ENCODE assay signal across 1 cellular context in the genomic region with DNA sequence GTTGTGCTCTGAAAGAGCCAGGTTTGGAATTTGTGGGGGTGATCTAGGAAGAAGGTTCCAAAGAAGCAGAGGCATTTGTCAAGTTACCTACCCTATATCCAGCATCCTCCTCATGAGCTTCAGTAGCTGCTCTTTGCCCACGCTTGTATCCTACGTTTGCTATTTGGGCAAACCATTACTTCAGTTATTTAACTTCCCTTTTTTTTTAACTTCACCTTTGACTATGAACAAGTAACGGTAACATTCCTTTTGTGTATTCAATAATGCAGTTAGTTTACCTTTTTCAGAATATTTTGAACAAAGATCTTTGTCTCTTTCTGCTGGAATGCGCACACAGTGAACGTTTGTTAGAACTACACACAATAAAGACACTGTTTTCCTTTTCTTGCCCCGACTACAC.
TF ChIP-seq lines count a peak whose summit lies in the region.

No MANE protein-coding gene starts in this region.

TF ChIP-seq in HCT116, 20 proteins besides CTCF, POLR2A, EP300 and RAD21 (continued from another document):
- TF ChIP-seq CBX3 (IDR thresholded peaks at IDR 0.05; ENCODE audit: low read depth): no peak
- no peak for TF ChIP-seq YY1 (IDR thresholded peaks at IDR 0.05; ENCODE audit: extremely low read depth, insufficient replicate concordance, low read depth, low read length)
- TF ChIP-seq SIN3A (IDR thresholded peaks at IDR 0.05; ENCODE audit: low read depth): no peak
- TF ChIP-seq, protein P1, sequence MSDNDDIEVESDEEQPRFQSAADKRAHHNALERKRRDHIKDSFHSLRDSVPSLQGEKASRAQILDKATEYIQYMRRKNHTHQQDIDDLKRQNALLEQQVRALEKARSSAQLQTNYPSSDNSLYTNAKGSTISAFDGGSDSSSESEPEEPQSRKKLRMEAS (IDR thresholded peaks at IDR 0.05): no peak
- TF ChIP-seq, protein P2, sequence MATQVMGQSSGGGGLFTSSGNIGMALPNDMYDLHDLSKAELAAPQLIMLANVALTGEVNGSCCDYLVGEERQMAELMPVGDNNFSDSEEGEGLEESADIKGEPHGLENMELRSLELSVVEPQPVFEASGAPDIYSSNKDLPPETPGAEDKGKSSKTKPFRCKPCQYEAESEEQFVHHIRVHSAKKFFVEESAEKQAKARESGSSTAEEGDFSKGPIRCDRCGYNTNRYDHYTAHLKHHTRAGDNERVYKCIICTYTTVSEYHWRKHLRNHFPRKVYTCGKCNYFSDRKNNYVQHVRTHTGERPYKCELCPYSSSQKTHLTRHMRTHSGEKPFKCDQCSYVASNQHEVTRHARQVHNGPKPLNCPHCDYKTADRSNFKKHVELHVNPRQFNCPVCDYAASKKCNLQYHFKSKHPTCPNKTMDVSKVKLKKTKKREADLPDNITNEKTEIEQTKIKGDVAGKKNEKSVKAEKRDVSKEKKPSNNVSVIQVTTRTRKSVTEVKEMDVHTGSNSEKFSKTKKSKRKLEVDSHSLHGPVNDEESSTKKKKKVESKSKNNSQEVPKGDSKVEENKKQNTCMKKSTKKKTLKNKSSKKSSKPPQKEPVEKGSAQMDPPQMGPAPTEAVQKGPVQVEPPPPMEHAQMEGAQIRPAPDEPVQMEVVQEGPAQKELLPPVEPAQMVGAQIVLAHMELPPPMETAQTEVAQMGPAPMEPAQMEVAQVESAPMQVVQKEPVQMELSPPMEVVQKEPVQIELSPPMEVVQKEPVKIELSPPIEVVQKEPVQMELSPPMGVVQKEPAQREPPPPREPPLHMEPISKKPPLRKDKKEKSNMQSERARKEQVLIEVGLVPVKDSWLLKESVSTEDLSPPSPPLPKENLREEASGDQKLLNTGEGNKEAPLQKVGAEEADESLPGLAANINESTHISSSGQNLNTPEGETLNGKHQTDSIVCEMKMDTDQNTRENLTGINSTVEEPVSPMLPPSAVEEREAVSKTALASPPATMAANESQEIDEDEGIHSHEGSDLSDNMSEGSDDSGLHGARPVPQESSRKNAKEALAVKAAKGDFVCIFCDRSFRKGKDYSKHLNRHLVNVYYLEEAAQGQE (IDR thresholded peaks at IDR 0.05; ENCODE audit: low read depth): no peak
- TF ChIP-seq POLR2AphosphoS5 (IDR thresholded peaks at IDR 0.05; ENCODE audit: low read depth, low read length): no peak
- TF ChIP-seq JUND (IDR thresholded peaks at IDR 0.05): no peak
- TF ChIP-seq SP1 (IDR thresholded peaks at IDR 0.05; ENCODE audit: low read depth): no peak
- TF ChIP-seq TCF7L2 (IDR thresholded peaks at IDR 0.05; ENCODE audit: borderline replicate concordance, extremely low read depth, insufficient read depth, insufficient read length): no peak
TF ChIP-seq in HCT116: peak in this region for 0.
